ENCODE assay signal across 8 cellular contexts in the genomic region with DNA sequence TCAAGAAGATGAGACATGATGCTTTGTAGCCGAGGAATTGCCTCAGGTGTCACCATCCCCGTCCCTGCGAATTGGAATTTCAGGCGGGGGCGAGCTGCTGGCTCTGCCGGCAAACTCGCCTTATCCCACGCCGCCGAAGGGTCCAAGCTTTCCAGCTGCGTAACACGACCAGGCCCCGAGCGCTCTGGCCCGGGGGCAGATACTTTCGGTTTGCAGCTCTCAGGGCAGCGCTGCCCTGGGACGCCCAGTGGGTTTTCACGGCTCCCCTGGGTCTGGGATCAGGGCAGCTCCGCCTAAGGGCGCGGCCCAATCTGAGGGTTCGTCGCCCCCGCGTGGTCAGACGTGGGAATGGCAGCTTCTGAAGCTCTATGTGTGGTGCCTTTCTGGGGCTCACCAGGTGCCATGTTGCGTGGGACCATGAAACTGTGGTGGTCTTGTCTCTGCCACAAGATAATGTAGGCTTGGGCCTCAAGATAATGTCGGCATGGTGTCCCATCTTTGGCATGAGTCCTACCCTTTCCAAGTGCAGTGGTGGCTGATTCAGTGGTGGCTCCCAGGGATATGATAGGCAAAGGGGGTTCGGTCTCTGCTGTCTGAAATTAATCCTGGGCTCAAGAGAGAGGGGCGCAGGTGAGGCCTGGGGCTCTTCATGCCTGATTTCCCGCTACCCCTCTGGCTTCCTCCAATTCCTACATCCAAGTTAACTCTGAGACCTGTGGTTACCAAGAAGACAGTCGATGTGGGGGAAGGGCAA. TPM values are rescaled to one million over a fixed set of nuclear protein-coding genes. Genes with fewer than 3 reads are reported as not detected.
DNase-seq lines count a peak whose midpoint lies in the region; ATAC-seq and TF ChIP-seq lines count a peak whose summit lies in the region.

No MANE protein-coding gene starts in this region.

- peak overlapping the region; percentile 51 for H3K9ac ChIP-seq in neural cell (ENCODE audit: low read length)

- H3K27ac Mint-ChIP-seq in stimulated activated naive CD8-positive, alpha-beta T cell treated with anti-CD3 and anti-CD28 coated beads, Interleukin-15, Interleukin-2, amounts not matched to agents 100 ng/mL and 50 ng/mL, for 24 hours = peak overlapping the region; percentile 58

- peaks cover 15% of the 10 kb centered on the region for H3K36me3 Mint-ChIP-seq in stimulated activated naive CD8-positive, alpha-beta T cell treated with anti-CD3 and anti-CD28 coated beads, Interleukin-15, Interleukin-2, amounts not matched to agents 100 ng/mL and 50 ng/mL, for 24 hours (ENCODE audit: low read depth)

- H3K9me3 ChIP-seq in neural cell (ENCODE audit: low read length) = no peaks in the 10 kb centered on the region

- no peaks in the 10 kb centered on the region for H4K20me1 ChIP-seq in neural cell (ENCODE audit: insufficient read depth)

- H3K79me2 ChIP-seq in neural cell (replicated peaks; ENCODE audit: insufficient read depth, low read length) = no peaks in the 10 kb centered on the region

- DNase-seq in COLO829 (ENCODE audit: low spot score) (peak; percentile 86), KG1 (lab: John Stamatoyannopoulos, UW) (peak; percentile 63), RPMI7951 (ENCODE audit: low read depth) (peak; percentile 87), foreskin fibroblast (peak; percentile 72 to 93)
- peak; percentile 95 for DNase-seq in activated effector memory CD4-positive, alpha-beta T cell treated with anti-CD3 and anti-CD28 coated beads, Interleukin-2, amount 50 U/mL, for 16 hours

- peak; percentile 86 for TF ChIP-seq RAD21 in neural cell (conservative IDR thresholded peaks at IDR 0.05)

- peaks cover 26% of the 10 kb centered on the region for H3K4me1 Mint-ChIP-seq in stimulated activated naive CD8-positive, alpha-beta T cell treated with anti-CD3 and anti-CD28 coated beads, Interleukin-15, Interleukin-2, amounts not matched to agents 100 ng/mL and 50 ng/mL, for 24 hours (ENCODE audit: low read depth)

- peak overlapping the region; percentile 40 for H3K4me2 ChIP-seq in neural cell (ENCODE audit: low read length)

- no peaks in the 10 kb centered on the region for H3F3A ChIP-seq in neural cell (ENCODE audit: insufficient read depth, low read length, poor library complexity, severe bottlenecking)

- TF ChIP-seq EP300 in neural cell (conservative IDR thresholded peaks at IDR 0.05; ENCODE audit: poor library complexity, severe bottlenecking) = no peak

- H3K4me3 ChIP-seq in foreskin fibroblast (ENCODE audit: low read depth in 1 of 2, low read length in 2 of 2) (peak overlapping the region; percentile 60 to 69), neural cell (ENCODE audit: low read length) (peak overlapping the region; percentile 72)

- TF ChIP-seq CTCF in foreskin fibroblast (IDR thresholded peaks at IDR 0.05; ENCODE audit: low read depth, low read length) (peak; percentile 88), neural cell (IDR thresholded peaks at IDR 0.05; ENCODE audit: poor library complexity, severe bottlenecking) (peak; percentile 95)

- H3K9me2 ChIP-seq in neural cell (ENCODE audit: insufficient read depth, low read length) = no peaks in the 10 kb centered on the region

- H3K27me3 Mint-ChIP-seq in stimulated activated naive CD8-positive, alpha-beta T cell treated with anti-CD3 and anti-CD28 coated beads, Interleukin-15, Interleukin-2, amounts not matched to agents 100 ng/mL and 50 ng/mL, for 24 hours = no peaks in the 10 kb centered on the region

- no peaks in the 10 kb centered on the region for H3K27me3 ChIP-seq in neural cell (ENCODE audit: insufficient read depth, low read depth, low read length)

- no peaks in the 10 kb centered on the region for H3K36me3 ChIP-seq in neural cell (ENCODE audit: insufficient read depth, low read length)

- peak overlapping the region; percentile 73 for H3K4me3 Mint-ChIP-seq in stimulated activated naive CD8-positive, alpha-beta T cell treated with anti-CD3 and anti-CD28 coated beads, Interleukin-15, Interleukin-2, amounts not matched to agents 100 ng/mL and 50 ng/mL, for 24 hours

- H2AFZ ChIP-seq in neural cell (ENCODE audit: low read depth, low read length) = no peak overlapping the region

- no peaks in the 10 kb centered on the region for H3K9me3 Mint-ChIP-seq in stimulated activated naive CD8-positive, alpha-beta T cell treated with anti-CD3 and anti-CD28 coated beads, Interleukin-15, Interleukin-2, amounts not matched to agents 100 ng/mL and 50 ng/mL, for 24 hours

- ATAC-seq in GM21381 (IDR thresholded peaks at IDR 0.05; ENCODE audit: unreplicated experiment) = peak; percentile 73

- no peak overlapping the region for H3K27ac ChIP-seq in neural cell (ENCODE audit: low read length)

TF ChIP-seq in neural cell, 6 proteins besides CTCF, POLR2A, EP300 and RAD21:
- TF ChIP-seq SMC3 (conservative IDR thresholded peaks at IDR 0.05; ENCODE audit: poor library complexity) (peak; percentile 95), TAF1 (IDR thresholded peaks at IDR 0.05; ENCODE audit: low read depth) (no peak), EZH2 (IDR thresholded peaks at IDR 0.05; ENCODE audit: borderline replicate concordance, insufficient read depth, low read length, poor library complexity, severe bottlenecking) (no peak), MXI1 (conservative IDR thresholded peaks at IDR 0.05; ENCODE audit: poor library complexity, severe bottlenecking) (peak; percentile 47), POLR2AphosphoS5 (IDR thresholded peaks at IDR 0.05) (peak; percentile 20)
- TF ChIP-seq, protein P1, sequence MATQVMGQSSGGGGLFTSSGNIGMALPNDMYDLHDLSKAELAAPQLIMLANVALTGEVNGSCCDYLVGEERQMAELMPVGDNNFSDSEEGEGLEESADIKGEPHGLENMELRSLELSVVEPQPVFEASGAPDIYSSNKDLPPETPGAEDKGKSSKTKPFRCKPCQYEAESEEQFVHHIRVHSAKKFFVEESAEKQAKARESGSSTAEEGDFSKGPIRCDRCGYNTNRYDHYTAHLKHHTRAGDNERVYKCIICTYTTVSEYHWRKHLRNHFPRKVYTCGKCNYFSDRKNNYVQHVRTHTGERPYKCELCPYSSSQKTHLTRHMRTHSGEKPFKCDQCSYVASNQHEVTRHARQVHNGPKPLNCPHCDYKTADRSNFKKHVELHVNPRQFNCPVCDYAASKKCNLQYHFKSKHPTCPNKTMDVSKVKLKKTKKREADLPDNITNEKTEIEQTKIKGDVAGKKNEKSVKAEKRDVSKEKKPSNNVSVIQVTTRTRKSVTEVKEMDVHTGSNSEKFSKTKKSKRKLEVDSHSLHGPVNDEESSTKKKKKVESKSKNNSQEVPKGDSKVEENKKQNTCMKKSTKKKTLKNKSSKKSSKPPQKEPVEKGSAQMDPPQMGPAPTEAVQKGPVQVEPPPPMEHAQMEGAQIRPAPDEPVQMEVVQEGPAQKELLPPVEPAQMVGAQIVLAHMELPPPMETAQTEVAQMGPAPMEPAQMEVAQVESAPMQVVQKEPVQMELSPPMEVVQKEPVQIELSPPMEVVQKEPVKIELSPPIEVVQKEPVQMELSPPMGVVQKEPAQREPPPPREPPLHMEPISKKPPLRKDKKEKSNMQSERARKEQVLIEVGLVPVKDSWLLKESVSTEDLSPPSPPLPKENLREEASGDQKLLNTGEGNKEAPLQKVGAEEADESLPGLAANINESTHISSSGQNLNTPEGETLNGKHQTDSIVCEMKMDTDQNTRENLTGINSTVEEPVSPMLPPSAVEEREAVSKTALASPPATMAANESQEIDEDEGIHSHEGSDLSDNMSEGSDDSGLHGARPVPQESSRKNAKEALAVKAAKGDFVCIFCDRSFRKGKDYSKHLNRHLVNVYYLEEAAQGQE (IDR thresholded peaks at IDR 0.05; ENCODE audit: borderline replicate concordance) = no peak

RNA-seq across cellular contexts. Expression of a gene that starts 21.0 kb away (rescaled TPM):
- total RNA-seq in RPMI7951 (2014; rRNA removed; shearing (Covaris generic)) = 196 and 220 TPM in 2 replicates
- polyA plus RNA-seq in neural cell = 24.3 and 29.1 TPM in 2 replicates
- polyA minus RNA-seq in neural cell = 31.2 and 32.3 TPM in 2 replicates

RNA-seq across cellular contexts. Expression of a gene that starts 28.8 kb away (rescaled TPM):
- total RNA-seq in RPMI7951 (2014; rRNA removed; shearing (Covaris generic)) = 10.1 and 12.5 TPM in 2 replicates
- polyA plus RNA-seq in neural cell = 9.1 and 18.4 TPM in 2 replicates
- polyA minus RNA-seq in neural cell = 2.2 and 9.0 TPM in 2 replicates

RNA-seq across cellular contexts. Expression of a gene that starts 32.6 kb away (rescaled TPM):
- total RNA-seq in RPMI7951 (2014; rRNA removed; shearing (Covaris generic)) = 0.78 TPM in 1 of 2 replicates, not detected in the other
- not detected in 2 replicates for polyA plus RNA-seq in neural cell
- not detected in 2 replicates for polyA minus RNA-seq in neural cell

RNA-seq across cellular contexts. Expression of a gene that starts 58.8 kb away (rescaled TPM):
- total RNA-seq in RPMI7951 (2014; rRNA removed; shearing (Covaris generic)) = not detected in 2 replicates
- polyA plus RNA-seq in neural cell = not detected in 2 replicates
- polyA minus RNA-seq in neural cell = not detected in 2 replicates
